20 cellular contexts compared by ENCODE assay signal in genomic region chr1:185075476-185075875, GRCh38. TPM values are rescaled to one million over a fixed set of nuclear protein-coding genes. Genes with fewer than 3 reads are reported as not detected.
A peak's percentile ranks its signal among the peaks of the same experiment; 100 is the strongest.
DNase-seq lines count a peak whose midpoint lies in the region; ATAC-seq and TF ChIP-seq lines count a peak whose summit lies in the region.
"Had no signal": no experiment of that assay in that cellular context is flagged by ENCODE, and none has a peak within 500 bp of the region (broad histone marks: within the 10 kb centered on the region; RNA-seq: fewer than 3 reads in every experiment).

No MANE protein-coding gene starts in this region.

- H3K27ac Mint-ChIP-seq in activated naive CD4-positive, alpha-beta T cell treated with anti-CD3 and anti-CD28 coated beads, Interleukin-2, amount 50 U/mL, for 24 hours: peak overlapping the region; percentile 47
- no peak overlapping the region for H3K27ac Mint-ChIP-seq in activated naive CD4-positive, alpha-beta T cell treated with anti-CD3 and anti-CD28 coated beads for 36 hours
- H3K27ac Mint-ChIP-seq in WTC11: peak overlapping the region; percentile 98
- peak overlapping the region; percentile 14 for H3K27ac Mint-ChIP-seq in glutamatergic neuron (ENCODE audit: unreplicated experiment)
- peak overlapping the region; percentile 52 for H3K27ac Mint-ChIP-seq in stimulated activated effector memory CD8-positive, alpha-beta T cell treated with anti-CD3 and anti-CD28 coated beads, Interleukin-12 subunit alpha, Interleukin-12 subunit beta, amount 100 ng/mL, for 72 hours

- no peaks in the 10 kb centered on the region for H3K27me3 Mint-ChIP-seq in activated naive CD4-positive, alpha-beta T cell treated with anti-CD3 and anti-CD28 coated beads, Interleukin-2, amount 50 U/mL, for 24 hours
- H3K27me3 Mint-ChIP-seq in activated naive CD4-positive, alpha-beta T cell treated with anti-CD3 and anti-CD28 coated beads for 36 hours (ENCODE audit: low read depth): no peaks in the 10 kb centered on the region
- H3K27me3 Mint-ChIP-seq in WTC11 (ENCODE audit: low read depth) (no peaks in the 10 kb centered on the region), glutamatergic neuron (ENCODE audit: unreplicated experiment) (no peaks in the 10 kb centered on the region)
- H3K27me3 Mint-ChIP-seq: CD4-positive, alpha-beta memory T cell had no signal

- TF ChIP-seq CTCF in WTC11 (IDR thresholded peaks at IDR 0.05): no peak
- no peak for TF ChIP-seq CTCF in glutamatergic neuron (IDR thresholded peaks at IDR 0.05; ENCODE audit: partially characterized antibody, unreplicated experiment)

- no peak overlapping the region for H3K4me3 Mint-ChIP-seq in activated naive CD4-positive, alpha-beta T cell treated with anti-CD3 and anti-CD28 coated beads, Interleukin-2, amount 50 U/mL, for 24 hours
- H3K4me3 Mint-ChIP-seq in activated naive CD4-positive, alpha-beta T cell treated with anti-CD3 and anti-CD28 coated beads for 36 hours: no peak overlapping the region
- H3K4me3 Mint-ChIP-seq in WTC11 (peak overlapping the region; percentile 36; the same call in 1 of the 2 replicates), glutamatergic neuron (ENCODE audit: unreplicated experiment) (no peak overlapping the region)
- H3K4me3 Mint-ChIP-seq in stimulated activated effector memory CD8-positive, alpha-beta T cell treated with anti-CD3 and anti-CD28 coated beads, Interleukin-12 subunit alpha, Interleukin-12 subunit beta, amount 100 ng/mL, for 72 hours: no peak overlapping the region
- H3K4me3 Mint-ChIP-seq: CD4-positive, alpha-beta memory T cell had no signal

- intact Hi-C loops in activated naive CD4-positive, alpha-beta T cell treated with anti-CD3 and anti-CD28 coated beads for 36 hours (cut with micrococcal nuclease): no loop called here
- intact Hi-C loops in Right ventricle myocardium superior (cut with DNase I): no loop called here

- ATAC-seq in WTC11 (peak; percentile 39; the same call in 1 of the 2 replicates), Right ventricle myocardium superior (ENCODE audit: poor library complexity) (no peak)
- ATAC-seq in stimulated activated effector memory CD8-positive, alpha-beta T cell treated with anti-CD3 and anti-CD28 coated beads, Interleukin-12 subunit alpha, Interleukin-12 subunit beta, amount 100 ng/mL, for 72 hours: no peak

- H3K36me3 Mint-ChIP-seq in activated naive CD4-positive, alpha-beta T cell treated with anti-CD3 and anti-CD28 coated beads, Interleukin-2, amount 50 U/mL, for 24 hours: peaks cover 22% of the 10 kb centered on the region
- peaks cover 19% of the 10 kb centered on the region for H3K36me3 Mint-ChIP-seq in activated naive CD4-positive, alpha-beta T cell treated with anti-CD3 and anti-CD28 coated beads for 36 hours (ENCODE audit: low read depth)
- H3K36me3 Mint-ChIP-seq in WTC11: no peaks in the 10 kb centered on the region
- H3K36me3 Mint-ChIP-seq in glutamatergic neuron (ENCODE audit: unreplicated experiment): no peaks in the 10 kb centered on the region
- peaks cover 6% of the 10 kb centered on the region for H3K36me3 Mint-ChIP-seq in stimulated activated effector memory CD8-positive, alpha-beta T cell treated with anti-CD3 and anti-CD28 coated beads, Interleukin-12 subunit alpha, Interleukin-12 subunit beta, amount 100 ng/mL, for 72 hours

- POLR2A ChIA-PET in WTC11 (lab: Charles Lee): no interaction called here

- peaks cover 73% of the 10 kb centered on the region for H3K4me1 Mint-ChIP-seq in activated naive CD4-positive, alpha-beta T cell treated with anti-CD3 and anti-CD28 coated beads, Interleukin-2, amount 50 U/mL, for 24 hours
- H3K4me1 Mint-ChIP-seq in activated naive CD4-positive, alpha-beta T cell treated with anti-CD3 and anti-CD28 coated beads for 36 hours (ENCODE audit: low read depth): peaks cover 37% of the 10 kb centered on the region
- H3K4me1 Mint-ChIP-seq in WTC11 (peaks cover 78% of the 10 kb centered on the region), glutamatergic neuron (ENCODE audit: low read depth, unreplicated experiment) (peaks cover 10% of the 10 kb centered on the region)
- peaks cover 71% of the 10 kb centered on the region for H3K4me1 Mint-ChIP-seq in stimulated activated effector memory CD8-positive, alpha-beta T cell treated with anti-CD3 and anti-CD28 coated beads, Interleukin-12 subunit alpha, Interleukin-12 subunit beta, amount 100 ng/mL, for 72 hours

- DNase-seq in activated naive CD4-positive, alpha-beta T cell treated with anti-CD3 and anti-CD28 coated beads for 36 hours: no peak
- DNase-seq in WTC11 (ENCODE audit: low spot score) (no peak), glutamatergic neuron (no peak), Right ventricle myocardium superior (no peak)
- DNase-seq in stimulated activated effector memory CD8-positive, alpha-beta T cell treated with anti-CD3 and anti-CD28 coated beads, Interleukin-12 subunit alpha, Interleukin-12 subunit beta, amount 100 ng/mL, for 72 hours (ENCODE audit: low spot score in 2 of 2): no peak
- no peak for DNase-seq in NK-92 treated with Interleukin-12 subunit alpha and Interleukin-12 subunit beta, amount 100 ng/mL, for 24 hours (lab: John Stamatoyannopoulos, UW)
- DNase-seq in effector CD8-positive, alpha-beta T cell (lab: John Stamatoyannopoulos, UW): no peak
- DNase-seq: ACHN; Calu3; CD4-positive, alpha-beta memory T cell; GDM1; HCEC 1CT; MG63; NCI-H1417; NCI-H1694 treated with DMSO at 0.1 percent for 48 hours; NCI-H2081 treated with DMSO at 0.1 percent for 48 hours; NCI-H446; NCI-H526; SHP77 had no signal

- CTCF ChIA-PET in activated naive CD4-positive, alpha-beta T cell treated with anti-CD3 and anti-CD28 coated beads for 36 hours (lab: Charles Lee): interaction anchor here (0.7 to 1.8 kb wide), 2 partner anchors 9 to 16 kb away, joined by 3 to 4 read pairs; no protein-coding TSS in a partner anchor
- CTCF ChIA-PET in WTC11 (lab: Charles Lee): interaction anchor here (1.6 kb wide), 1 partner anchor 30 kb away, joined by 3 read pairs; the partner anchor contains the start of gene RNF2

- peaks cover 4% of the 10 kb centered on the region for H3K9me3 Mint-ChIP-seq in activated naive CD4-positive, alpha-beta T cell treated with anti-CD3 and anti-CD28 coated beads, Interleukin-2, amount 50 U/mL, for 24 hours
- H3K9me3 Mint-ChIP-seq in activated naive CD4-positive, alpha-beta T cell treated with anti-CD3 and anti-CD28 coated beads for 36 hours: peaks cover 5% of the 10 kb centered on the region
- H3K9me3 Mint-ChIP-seq in WTC11: no peaks in the 10 kb centered on the region
- H3K9me3 Mint-ChIP-seq in glutamatergic neuron (ENCODE audit: unreplicated experiment): no peaks in the 10 kb centered on the region
- H3K9me3 Mint-ChIP-seq in stimulated activated effector memory CD8-positive, alpha-beta T cell treated with anti-CD3 and anti-CD28 coated beads, Interleukin-12 subunit alpha, Interleukin-12 subunit beta, amount 100 ng/mL, for 72 hours: peaks cover 2% of the 10 kb centered on the region

TF ChIP-seq in WTC11, 78 proteins besides CTCF, POLR2A, EP300 and RAD21 (continues in another document):
- TF ChIP-seq SP1 (CRISPR knock-in tag; conservative IDR thresholded peaks at IDR 0.05) (no peak), MLX (CRISPR knock-in tag; IDR thresholded peaks at IDR 0.05) (no peak), ZNF138 (CRISPR knock-in tag; conservative IDR thresholded peaks at IDR 0.05) (no peak), HMGXB4 (CRISPR knock-in tag; IDR thresholded peaks at IDR 0.05) (no peak), TP53 (CRISPR knock-in tag; IDR thresholded peaks at IDR 0.05) (no peak), FOXP1 (CRISPR knock-in tag; IDR thresholded peaks at IDR 0.05; ENCODE audit: borderline replicate concordance) (no peak), ZNF512 (CRISPR knock-in tag; IDR thresholded peaks at IDR 0.05; ENCODE audit: borderline replicate concordance) (no peak)

RNA-seq across cellular contexts. Expression of gene RNF2, which starts 30.1 kb away (rescaled TPM):
- total RNA-seq in activated naive CD4-positive, alpha-beta T cell treated with anti-CD3 and anti-CD28 coated beads for 36 hours: 10 to 100 TPM; 19.2 to 23.4 TPM
- total RNA-seq in WTC11 (2021) (37.3 to 47.8 TPM (median 45.2 TPM) in 3 replicates), glutamatergic neuron (ENCODE audit: unreplicated experiment) (33.8 TPM), Right ventricle myocardium superior (9.8 TPM)
